Comparison of ENCODE assay signal across 12 cellular contexts in the genomic region with DNA sequence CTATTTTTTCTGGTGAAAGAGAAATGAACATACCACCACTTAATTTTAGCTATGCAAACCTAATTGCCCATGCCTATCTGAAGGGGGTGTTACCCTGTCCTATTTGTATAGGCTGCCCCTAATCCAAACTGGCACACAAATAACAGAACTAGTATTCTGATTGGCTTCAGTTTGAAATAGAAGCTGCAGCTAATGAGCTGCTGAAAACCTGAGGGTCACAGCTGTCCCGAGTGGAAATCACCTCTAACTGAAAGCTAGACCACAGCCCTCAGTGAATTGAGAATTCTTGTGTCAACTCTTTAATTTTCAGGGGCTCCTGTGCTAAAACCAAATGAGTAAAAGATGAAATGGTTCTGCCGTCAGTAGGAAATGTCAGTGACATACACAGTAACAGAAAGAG. TPM values are rescaled to one million over a fixed set of nuclear protein-coding genes. Genes with fewer than 3 reads are reported as not detected.
DNase-seq lines count a peak whose midpoint lies in the region; ATAC-seq, FAIRE-seq and TF ChIP-seq lines count a peak whose summit lies in the region.
"Had no signal": no experiment of that assay in that cellular context is flagged by ENCODE, and none has a peak within 500 bp of the region (broad histone marks: within the 10 kb centered on the region; RNA-seq: fewer than 3 reads in every experiment).

No MANE protein-coding gene starts in this region.

- CTCF ChIA-PET in activated CD4-positive, alpha-beta T cell treated with anti-CD3 and anti-CD28 coated beads, Interleukin-2, amount 10 ng/mL, durations not matched to agents 7 days and 5 days (lab: Charles Lee): interaction anchor here (1.1 to 1.5 kb wide), 2 partner anchors 20 to 297 kb away, joined by 3 read pairs; no protein-coding TSS in a partner anchor

- ATAC-seq in GM19397 (IDR thresholded peaks at IDR 0.05; ENCODE audit: unreplicated experiment) (peak; percentile 87), HG02885 (IDR thresholded peaks at IDR 0.05; ENCODE audit: poor library complexity, unreplicated experiment) (peak; percentile 67)
- ATAC-seq: activated T-helper 17 cell treated with anti-CD3 and anti-CD28 coated beads, Interleukin-2, amount 50 U/mL, for 72 hours; natural killer cell had no signal

- FAIRE-seq in GM12891 (lab: Jason Lieb, UNC): peak; percentile 91

- H3K9me3 Mint-ChIP-seq in activated CD4-positive, alpha-beta T cell treated with anti-CD3 and anti-CD28 coated beads, Interleukin-2, amount 10 ng/mL, durations not matched to agents 7 days and 5 days: peaks cover 9% of the 10 kb centered on the region
- H3K9me3 Mint-ChIP-seq: activated T-helper 17 cell treated with anti-CD3 and anti-CD28 coated beads, Interleukin-2, amount 50 U/mL, for 72 hours had no signal

- POLR2A ChIA-PET in activated CD4-positive, alpha-beta T cell treated with anti-CD3 and anti-CD28 coated beads, Interleukin-2, amount 10 ng/mL, durations not matched to agents 7 days and 5 days (lab: Charles Lee): no interaction called here

- no peak for TF ChIP-seq POLR2A in GM12891 (IDR thresholded peaks at IDR 0.05; ENCODE audit: low read depth, low read length)

- DNase-seq in GM12891 (ENCODE audit: insufficient read length, low spot score) (no peak), NAMALWA (ENCODE audit: low spot score) (peak; percentile 88), NCI-H2081 (lab: John Stamatoyannopoulos, UW) (no peak), SKM-1 (lab: John Stamatoyannopoulos, UW; ENCODE audit: unreplicated experiment) (no peak)
- DNase-seq in activated CD4-positive, alpha-beta T cell treated with anti-CD3 and anti-CD28 coated beads, Interleukin-2, amount 10 ng/mL, durations not matched to agents 7 days and 5 days: no peak
- DNase-seq in activated CD4-positive, alpha-beta T cell treated with anti-CD3 and anti-CD28 coated beads for 1 hour: no peak
- DNase-seq: natural killer cell, NCI-H526 treated with DMSO at 0.1 percent for 48 hours had no signal

- H3K36me3 Mint-ChIP-seq in activated CD4-positive, alpha-beta T cell treated with anti-CD3 and anti-CD28 coated beads, Interleukin-2, amount 10 ng/mL, durations not matched to agents 7 days and 5 days (ENCODE audit: low read depth): peaks cover 11% of the 10 kb centered on the region
- H3K36me3 Mint-ChIP-seq: natural killer cell had no signal

- peaks cover 26% of the 10 kb centered on the region for H3K4me1 Mint-ChIP-seq in activated CD4-positive, alpha-beta T cell treated with anti-CD3 and anti-CD28 coated beads, Interleukin-2, amount 10 ng/mL, durations not matched to agents 7 days and 5 days
- H3K4me1 Mint-ChIP-seq: activated T-helper 17 cell treated with anti-CD3 and anti-CD28 coated beads, Interleukin-2, amount 50 U/mL, for 72 hours; natural killer cell had no signal

- H3K27me3 Mint-ChIP-seq in activated CD4-positive, alpha-beta T cell treated with anti-CD3 and anti-CD28 coated beads, Interleukin-2, amount 10 ng/mL, durations not matched to agents 7 days and 5 days: no peaks in the 10 kb centered on the region
- H3K27me3 Mint-ChIP-seq: activated T-helper 17 cell treated with anti-CD3 and anti-CD28 coated beads, Interleukin-2, amount 50 U/mL, for 72 hours had no signal

- no peak overlapping the region for H3K27ac Mint-ChIP-seq in activated CD4-positive, alpha-beta T cell treated with anti-CD3 and anti-CD28 coated beads, Interleukin-2, amount 10 ng/mL, durations not matched to agents 7 days and 5 days
- H3K27ac Mint-ChIP-seq: activated T-helper 17 cell treated with anti-CD3 and anti-CD28 coated beads, Interleukin-2, amount 50 U/mL, for 72 hours; natural killer cell had no signal

- H3K4me3 Mint-ChIP-seq in activated CD4-positive, alpha-beta T cell treated with anti-CD3 and anti-CD28 coated beads, Interleukin-2, amount 10 ng/mL, durations not matched to agents 7 days and 5 days: no peak overlapping the region
- H3K4me3 Mint-ChIP-seq: activated T-helper 17 cell treated with anti-CD3 and anti-CD28 coated beads, Interleukin-2, amount 50 U/mL, for 72 hours; natural killer cell had no signal

TF ChIP-seq in GM12891, 5 proteins besides CTCF, POLR2A, EP300 and RAD21:
- no peak for TF ChIP-seq POU2F2 (IDR thresholded peaks at IDR 0.05; ENCODE audit: low read depth, low read length)
- no peak for TF ChIP-seq TAF1 (IDR thresholded peaks at IDR 0.05; ENCODE audit: low read depth, low read length)
- no peak for TF ChIP-seq SPI1 (IDR thresholded peaks at IDR 0.05; ENCODE audit: low read depth, low read length)
- no peak for TF ChIP-seq POLR2AphosphoS5 (IDR thresholded peaks at IDR 0.05; ENCODE audit: low read depth, low read length)
- TF ChIP-seq PAX5 (IDR thresholded peaks at IDR 0.05; ENCODE audit: insufficient read depth, low read length, severe bottlenecking): no peak

RNA-seq across cellular contexts. Expression of a gene that starts 28.7 kb away (rescaled TPM):
- polyA plus RNA-seq in GM12891 (2012; ENCODE audit: low read depth, missing spikeins): 1.5 TPM
- total RNA-seq in activated CD4-positive, alpha-beta T cell treated with anti-CD3 and anti-CD28 coated beads, Interleukin-2, amount 10 ng/mL, durations not matched to agents 7 days and 5 days: 10 to 100 TPM; 10.8 to 14.6 TPM
- polyA plus RNA-seq: BJ had no signal
